ENCODE assay signal across 1 cellular context in genomic region chr5:537098-537497, GRCh38.
TF ChIP-seq lines count a peak whose summit lies in the region.

No MANE protein-coding gene starts in this region.

TF ChIP-seq in WTC11, 78 proteins besides CTCF, POLR2A, EP300 and RAD21 (continued from another document):
- no peak for TF ChIP-seq E2F4 (CRISPR knock-in tag; IDR thresholded peaks at IDR 0.05; ENCODE audit: borderline replicate concordance, low read depth)
- no peak for TF ChIP-seq IRF2 (CRISPR knock-in tag; IDR thresholded peaks at IDR 0.05; ENCODE audit: borderline replicate concordance, low read depth)
- no peak for TF ChIP-seq OVOL2 (CRISPR knock-in tag; IDR thresholded peaks at IDR 0.05; ENCODE audit: borderline replicate concordance)
- no peak for TF ChIP-seq HMGXB4 (CRISPR knock-in tag; IDR thresholded peaks at IDR 0.05)
- TF ChIP-seq STAT6 (CRISPR knock-in tag; conservative IDR thresholded peaks at IDR 0.05; ENCODE audit: low read depth): no peak
- TF ChIP-seq ZNF423 (CRISPR knock-in tag; IDR thresholded peaks at IDR 0.05): no peak
- TF ChIP-seq GABPB1 (CRISPR knock-in tag; IDR thresholded peaks at IDR 0.05): no peak
- TF ChIP-seq ELF4 (CRISPR knock-in tag; IDR thresholded peaks at IDR 0.05; ENCODE audit: low read depth): no peak
